ENCODE assay signal across 8 cellular contexts in the genomic region with DNA sequence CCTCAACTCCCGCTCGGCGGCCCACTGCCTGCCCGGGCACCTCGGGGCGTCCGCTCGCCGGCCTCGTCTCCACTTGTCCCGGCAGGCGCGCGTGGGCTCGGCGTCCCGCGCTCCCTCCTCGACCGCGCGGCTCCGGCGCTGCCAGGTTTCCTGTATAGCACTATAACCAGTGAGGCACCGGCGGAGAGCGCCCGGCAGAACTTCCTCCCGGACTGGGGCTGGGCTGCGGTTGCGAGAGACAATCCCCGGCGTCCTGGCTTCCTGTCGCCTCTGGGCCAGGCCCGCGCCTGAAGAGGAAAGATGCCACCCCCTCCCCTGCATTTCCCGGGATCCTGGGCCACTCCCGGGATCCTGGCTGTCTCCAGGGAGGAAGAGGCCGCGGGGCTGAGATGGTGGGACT.
DNase-seq lines count a peak whose midpoint lies in the region; ATAC-seq and TF ChIP-seq lines count a peak whose summit lies in the region.
"Had no signal": no experiment of that assay in that cellular context is flagged by ENCODE, and none has a peak within 500 bp of the region (broad histone marks: within the 10 kb centered on the region; RNA-seq: fewer than 3 reads in every experiment).

No MANE protein-coding gene starts in this region.

- no peak for TF ChIP-seq POLR2A in suprapubic skin (IDR thresholded peaks at IDR 0.05)

- peak overlapping the region; percentile 12 for H3K9ac ChIP-seq in mammary epithelial cell (ENCODE audit: insufficient read depth, low read length)
- H3K9ac ChIP-seq: parathyroid adenoma had no signal

- H3K9me3 ChIP-seq in HEK293 (ENCODE audit: control insufficient read depth, insufficient read depth, low read depth, low read length) (no peaks in the 10 kb centered on the region), mammary epithelial cell (replicated peaks; ENCODE audit: insufficient read depth, low read length) (no peaks in the 10 kb centered on the region), suprapubic skin (no peaks in the 10 kb centered on the region)

- H4K20me1 ChIP-seq in mammary epithelial cell (ENCODE audit: insufficient read depth, low read length), result no peaks in the 10 kb centered on the region

- ATAC-seq in left colon, result peak; percentile 43
- no peak for ATAC-seq in GM18511 (IDR thresholded peaks at IDR 0.05; ENCODE audit: unreplicated experiment)

- peak overlapping the region; percentile 9 for H3K4me3 ChIP-seq in HEK293 (ENCODE audit: low read depth, low read length)
- peak overlapping the region in 2 of 3 experiments; percentile 53 to 54 for H3K4me3 ChIP-seq in mammary epithelial cell (replicated peaks in 1 of 3; ENCODE audit: insufficient read depth in 1 of 3, low read depth in 2 of 3, low read length in 3 of 3)
- peak overlapping the region; percentile 69 for H3K4me3 ChIP-seq in suprapubic skin

- DNase-seq in SKM-1 treated with dmso at 0.1 percent for 144 hours (lab: John Stamatoyannopoulos, UW; ENCODE audit: unreplicated experiment), result peak; percentile 55
- DNase-seq in mammary epithelial cell, result peak; percentile 42
- peak; percentile 73 to 81 for DNase-seq in left colon
- peak; percentile 85 to 91 for DNase-seq in suprapubic skin (ENCODE audit: low spot score in 2 of 2)
- no peak for DNase-seq in NCI-H2171 treated with DMSO at 0.1 percent for 48 hours (lab: John Stamatoyannopoulos, UW)

- WGBS in mammary epithelial cell (ENCODE audit: low coverage, missing lambda C conversion rate), result 0% methylated on average over 11 of the region's 40 CpGs
- no CpG with 5 or more reads among the region's 40 CpGs for WGBS in suprapubic skin

- H3K4me1 ChIP-seq in HEK293 (ENCODE audit: control insufficient read depth, insufficient read depth, low read length) (no peaks in the 10 kb centered on the region), mammary epithelial cell (ENCODE audit: insufficient read depth, low read length) (peaks cover 30% of the 10 kb centered on the region), suprapubic skin (peaks cover 67% of the 10 kb centered on the region)

- TF ChIP-seq CTCF in HEK293 (tag by site-specific recombination; IDR thresholded peaks at IDR 0.05), result no peak
- no peak for TF ChIP-seq CTCF in mammary epithelial cell (conservative IDR thresholded peaks at IDR 0.05 in 1 of 2, IDR thresholded peaks at IDR 0.05 in 1 of 2; ENCODE audit: extremely low read depth in 1 of 2, insufficient read depth in 1 of 2, low read depth in 1 of 2, low read length in 2 of 2)
- TF ChIP-seq CTCF in suprapubic skin (IDR thresholded peaks at IDR 0.05), result no peak

- no peaks in the 10 kb centered on the region for H3K27me3 ChIP-seq in mammary epithelial cell (ENCODE audit: insufficient read depth, low read length)
- no peaks in the 10 kb centered on the region for H3K27me3 ChIP-seq in suprapubic skin

- dilution Hi-C loops in mammary epithelial cell (cut with HindIII; ENCODE audit: low sequenced_read_pairs), result no loop called here

- H3K4me2 ChIP-seq in mammary epithelial cell (ENCODE audit: insufficient read depth, low read depth, low read length), result peak overlapping the region; percentile 98

- H2AFZ ChIP-seq in mammary epithelial cell (ENCODE audit: low read depth, low read length), result peak overlapping the region; percentile 61

- no peaks in the 10 kb centered on the region for H3K79me2 ChIP-seq in mammary epithelial cell (ENCODE audit: insufficient read depth, low read length)
- H3K79me2 ChIP-seq: parathyroid adenoma had no signal

- H3K36me3 ChIP-seq in HEK293 (ENCODE audit: control insufficient read depth in 2 of 2, insufficient read depth in 1 of 2, low read length in 2 of 2) (peaks cover 0 to 28% of the 10 kb centered on the region in 2 experiments; a peak in 2 of 3 replicates), mammary epithelial cell (ENCODE audit: insufficient read depth, low read length) (peaks cover 2% of the 10 kb centered on the region), suprapubic skin (peaks cover 33% of the 10 kb centered on the region)

- CTCF ChIA-PET in HEK293 (lab: Yijun Ruan, JAX) (no interaction called here), mammary epithelial cell (lab: Charles Lee; ENCODE audit: low non-redundant PET) (no interaction called here)

- no TSS peak for BruUV-seq in mammary epithelial cell (replicated peaks; lab: Mats Ljungman, UMichigan)

- no peak for TF ChIP-seq EP300 in suprapubic skin (IDR thresholded peaks at IDR 0.05)

- intact Hi-C loops in mammary epithelial cell (cut with micrococcal nuclease), result loop anchor here (10.0 kb wide), 1 partner anchor 323 kb away; no protein-coding TSS in a partner anchor
- intact Hi-C loops in left colon (cut with DNase I, micrococcal nuclease), result no loop called here

- POLR2A ChIA-PET in HEK293 (lab: Yijun Ruan, JAX), result no interaction called here

- H3K27ac ChIP-seq in HEK293 (ENCODE audit: extremely low read depth, low read depth, low read length) (no peak overlapping the region), mammary epithelial cell (ENCODE audit: insufficient read depth, low read depth, low read length) (no peak overlapping the region), suprapubic skin (peak overlapping the region; percentile 81)

- in situ Hi-C loops in mammary epithelial cell (cut with MboI; ENCODE audit: low sequenced_read_pairs in 2 of 2), result loop anchor here in 1 of 2 donors (25.0 kb wide), 1 partner anchor 156 kb away; no protein-coding TSS in a partner anchor

TF ChIP-seq in HEK293, 187 proteins besides CTCF, POLR2A, EP300 and RAD21:
- TF ChIP-seq IKZF3 (tag by site-specific recombination; IDR thresholded peaks at IDR 0.05) (peak; percentile 36; the same call in 1 of the 2 replicates), ZBTB17 (tag by site-specific recombination; IDR thresholded peaks at IDR 0.05) (no peak), ZNF335 (tag by site-specific recombination; conservative IDR thresholded peaks at IDR 0.05) (peak; percentile 10; the same call in 1 of the 2 replicates)
- TF ChIP-seq, protein P1, sequence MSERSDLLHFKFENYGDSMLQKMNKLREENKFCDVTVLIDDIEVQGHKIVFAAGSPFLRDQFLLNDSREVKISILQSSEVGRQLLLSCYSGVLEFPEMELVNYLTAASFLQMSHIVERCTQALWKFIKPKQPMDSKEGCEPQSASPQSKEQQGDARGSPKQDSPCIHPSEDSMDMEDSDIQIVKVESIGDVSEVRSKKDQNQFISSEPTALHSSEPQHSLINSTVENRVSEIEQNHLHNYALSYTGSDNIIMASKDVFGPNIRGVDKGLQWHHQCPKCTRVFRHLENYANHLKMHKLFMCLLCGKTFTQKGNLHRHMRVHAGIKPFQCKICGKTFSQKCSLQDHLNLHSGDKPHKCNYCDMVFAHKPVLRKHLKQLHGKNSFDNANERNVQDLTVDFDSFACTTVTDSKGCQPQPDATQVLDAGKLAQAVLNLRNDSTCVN (tag by site-specific recombination; optimal IDR thresholded peaks at IDR 0.05), result peak; percentile 29
- TF ChIP-seq, protein P2, sequence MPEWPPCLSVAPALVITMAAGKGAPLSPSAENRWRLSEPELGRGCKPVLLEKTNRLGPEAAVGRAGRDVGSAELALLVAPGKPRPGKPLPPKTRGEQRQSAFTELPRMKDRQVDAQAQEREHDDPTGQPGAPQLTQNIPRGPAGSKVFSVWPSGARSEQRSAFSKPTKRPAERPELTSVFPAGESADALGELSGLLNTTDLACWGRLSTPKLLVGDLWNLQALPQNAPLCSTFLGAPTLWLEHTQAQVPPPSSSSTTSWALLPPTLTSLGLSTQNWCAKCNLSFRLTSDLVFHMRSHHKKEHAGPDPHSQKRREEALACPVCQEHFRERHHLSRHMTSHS (tag by site-specific recombination; IDR thresholded peaks at IDR 0.05), result no peak

Comparison
In these comparisons a context has a peak if more than half of its experiments do, and no peak if none do; other contexts are left out.
1. H3K4me3 ChIP-seq: peak in every context shown above with its lines; median percentile 69 in suprapubic skin; 54 in mammary epithelial cell; 9 in HEK293.